ENCODE assay signal across 8 cellular contexts in the genomic region with DNA sequence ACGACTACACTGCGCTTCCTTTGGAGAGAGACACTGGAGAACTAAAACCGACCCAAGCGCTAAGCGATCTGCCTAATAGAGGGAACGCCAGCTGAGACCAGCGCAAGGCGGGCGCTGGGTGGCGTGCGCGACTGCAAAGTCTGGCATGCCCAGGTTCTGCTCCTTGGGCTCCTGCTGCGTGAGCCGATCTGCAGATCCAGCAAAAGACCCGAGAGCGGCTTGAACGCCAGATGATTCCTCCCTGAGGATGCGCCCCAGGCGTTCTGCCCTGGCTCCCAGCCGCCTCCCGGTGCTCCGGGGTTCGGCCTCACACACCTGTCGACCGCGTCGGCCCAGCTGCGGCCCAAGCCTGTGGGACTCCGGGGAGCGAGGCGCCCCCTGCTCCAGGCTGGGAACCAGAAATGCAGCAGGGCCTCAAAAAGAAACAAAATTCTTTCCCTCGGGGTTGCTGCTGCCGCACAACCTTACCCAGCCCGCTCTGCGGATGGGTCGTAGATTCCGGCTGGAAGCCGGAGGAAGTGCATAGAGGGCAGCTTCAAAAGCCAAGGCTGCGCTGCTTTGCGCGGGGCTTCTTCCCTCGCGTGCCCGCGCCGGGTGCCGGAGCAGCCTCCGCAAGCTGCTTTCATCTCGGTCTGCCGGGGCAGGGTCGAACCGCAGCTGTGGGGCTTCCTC. TPM values are rescaled to one million over a fixed set of nuclear protein-coding genes. Genes with fewer than 3 reads are reported as not detected.
DNase-seq lines count a peak whose midpoint lies in the region; ATAC-seq, FAIRE-seq and TF ChIP-seq lines count a peak whose summit lies in the region.

No MANE protein-coding gene starts in this region.

- no peaks in the 10 kb centered on the region for H4K20me1 ChIP-seq in K562 (replicated peaks; ENCODE audit: control insufficient read depth, insufficient read depth, low read length)

- TF ChIP-seq POLR2A in GM12891 (IDR thresholded peaks at IDR 0.05; ENCODE audit: low read depth, low read length) (no peak), K562 (conservative IDR thresholded peaks at IDR 0.05) (no peak)

- intact Hi-C loops in K562 (cut with micrococcal nuclease) = no loop called here

- no peaks in the 10 kb centered on the region for H3K9me3 ChIP-seq in K562 (replicated peaks; ENCODE audit: control insufficient read depth, insufficient read depth, low read depth, low read length)
- H3K9me3 ChIP-seq in iPS-20b (ENCODE audit: insufficient read depth, low read depth, low read length) = no peaks in the 10 kb centered on the region; the same call in 1 of the 2 replicates
- no peaks in the 10 kb centered on the region for H3K9me3 ChIP-seq in small intestine (ENCODE audit: control insufficient read depth, low read depth)

- ATAC-seq in HG02623 (IDR thresholded peaks at IDR 0.05; ENCODE audit: unreplicated experiment) = peak; percentile 91
- peak; percentile 88 to 91 (median 90) for ATAC-seq in T-cell (replicated peaks in 1 of 4)
- peak; percentile 36 for ATAC-seq in K562

- H3K27me3 ChIP-seq in K562 (ENCODE audit: control insufficient read depth in 2 of 2, insufficient read depth in 2 of 2, low read length in 2 of 2) = peaks cover 37 to 45% of the 10 kb centered on the region in 2 experiments
- peaks cover 100% of the 10 kb centered on the region for H3K27me3 ChIP-seq in iPS-20b (ENCODE audit: insufficient read depth, low read length)
- H3K27me3 ChIP-seq in small intestine (ENCODE audit: control insufficient read depth in 2 of 2, insufficient read depth in 2 of 2, low read length in 2 of 2) = peaks cover 2 to 32% of the 10 kb centered on the region in 2 donors

- H3K27me3 Mint-ChIP-seq in T-cell = peaks cover 59 to 66% of the 10 kb centered on the region in 2 donors

- H3K9me3 Mint-ChIP-seq in T-cell = no peaks in the 10 kb centered on the region

- WGBS in K562 (ENCODE audit: insufficient coverage, low coverage, missing lambda C conversion rate) = 25% methylated on average over 52 of the region's 52 CpGs
- WGBS in small intestine, 3 donors = 0 to 2% (median 1%) methylated on average over 52 of the region's 52 CpGs

- H3K27ac Mint-ChIP-seq in T-cell = no peak overlapping the region

- FAIRE-seq in GM12891 (lab: Jason Lieb, UNC) (peak; percentile 88), K562 (lab: Jason Lieb, UNC) (no peak), small intestine (lab: Jason Lieb, UNC) (no peak)

- in situ Hi-C loops in K562 (cut with MboI) = no loop called here

- H3K36me3 ChIP-seq in K562 (ENCODE audit: control insufficient read depth, insufficient read depth, low read length) = no peaks in the 10 kb centered on the region
- H3K36me3 ChIP-seq in iPS-20b (ENCODE audit: insufficient read depth, low read depth, low read length) = no peaks in the 10 kb centered on the region
- no peaks in the 10 kb centered on the region for H3K36me3 ChIP-seq in small intestine (ENCODE audit: control insufficient read depth in 2 of 2, insufficient read depth in 2 of 2, low read length in 2 of 2)

- POLR2A ChIA-PET in T-cell (lab: Charles Lee) (interaction anchor here in 1 of 2 donors (0.5 kb wide), 1 partner anchor 101 kb away, joined by 3 read pairs; no protein-coding TSS in a partner anchor), K562 (lab: Yijun Ruan, JAX) (interaction anchor here (1.8 kb wide), 1 partner anchor 21 kb away, joined by 5 read pairs; a partner anchor contains a TSS)

- H3K9ac ChIP-seq in K562 (ENCODE audit: insufficient read depth in 1 of 2, low read depth in 2 of 2, low read length in 2 of 2) (peak overlapping the region in 1 of 2 experiments; percentile 58; a peak in 1 of 4 replicates), iPS-20b (ENCODE audit: low read depth, low read length) (no peak overlapping the region)

- peak overlapping the region; percentile 79 to 85 (median 83) for H3K4me3 Mint-ChIP-seq in T-cell

- H2AFZ ChIP-seq in K562 (ENCODE audit: low read depth, low read length) = no peak overlapping the region

- H3K4me1 Mint-ChIP-seq in T-cell = peaks cover 29 to 36% (median 33%) of the 10 kb centered on the region in 3 donors

- H3K79me2 ChIP-seq in K562 (ENCODE audit: control insufficient read depth, insufficient read depth, low read length) = no peaks in the 10 kb centered on the region

- no TSS peak for BruUV-seq in K562 (replicated peaks; lab: Mats Ljungman, UMichigan)

- CTCF ChIA-PET in T-cell (lab: Charles Lee) (interaction anchor here (0.6 to 1.3 kb wide), 5 partner anchors 10 to 207 kb away, joined by 3 to 9 read pairs (median 4); no protein-coding TSS in a partner anchor), K562 (lab: Yijun Ruan, JAX; ENCODE audit: low intra/inter-chr PET ratio) (no interaction called here)

- no peak for TF ChIP-seq EP300 in K562 (IDR thresholded peaks at IDR 0.05; ENCODE audit: low read length)

- DNase-seq in GM12891 (ENCODE audit: insufficient read length, low spot score) = peak; percentile 40
- peak; percentile 79 for DNase-seq in NCI-H1092 treated with DMSO at 0.1 percent for 48 hours (lab: John Stamatoyannopoulos, UW)
- DNase-seq in T-cell = peak in 33 of 34 experiments; percentile 18 to 69 (median 49)
- DNase-seq in K562 (ENCODE audit: extremely low read depth in 1 of 4, low spot score in 3 of 4) = no peak
- peak; percentile 67 for DNase-seq in small intestine
- no peak for DNase-seq in cerebellar nuclear complex (lab: John Stamatoyannopoulos, UW)

- H3K27ac ChIP-seq in K562 (ENCODE audit: extremely low read depth, low read depth, low read length) (no peak overlapping the region), iPS-20b (ENCODE audit: low read length) (no peak overlapping the region), small intestine (ENCODE audit: low read depth in 1 of 2, low read length in 1 of 2) (no peak overlapping the region)

- no peak overlapping the region for H3K4me3 ChIP-seq in K562
- H3K4me3 ChIP-seq in iPS-20b (ENCODE audit: low read length) = peak overlapping the region; percentile 57
- H3K4me3 ChIP-seq in small intestine (ENCODE audit: low read depth in 1 of 2, low read length in 2 of 2) = peak overlapping the region in 1 of 2 donors; percentile 23

- no peak for TF ChIP-seq RAD21 in K562 (CRISPR knock-in tag; conservative IDR thresholded peaks at IDR 0.05 in 1 of 2, IDR thresholded peaks at IDR 0.05 in 1 of 2)

- no peaks in the 10 kb centered on the region for H3K36me3 Mint-ChIP-seq in T-cell

- no peak for TF ChIP-seq CTCF in K562 (IDR thresholded peaks at IDR 0.05 in 2 of 3, conservative IDR thresholded peaks at IDR 0.05 in 1 of 3; ENCODE audit: insufficient read depth in 2 of 3, low read depth in 1 of 3, low read length in 3 of 3)

- H3K4me1 ChIP-seq in K562 (replicated peaks in 1 of 2; ENCODE audit: control insufficient read depth in 2 of 2, insufficient read depth in 2 of 2, low read length in 2 of 2) = peaks cover 0 to 21% of the 10 kb centered on the region in 2 experiments; a peak in 2 of 5 replicates
- H3K4me1 ChIP-seq in iPS-20b (ENCODE audit: insufficient read depth, low read length) = no peaks in the 10 kb centered on the region
- peaks cover 0 to 5% of the 10 kb centered on the region in 2 donors for H3K4me1 ChIP-seq in small intestine (ENCODE audit: control insufficient read depth in 2 of 2, insufficient read depth in 1 of 2, low read depth in 1 of 2, low read length in 1 of 2)

- no peak overlapping the region for H3K4me2 ChIP-seq in K562 (ENCODE audit: insufficient read depth, low read length)

- no peaks in the 10 kb centered on the region for H3K9me1 ChIP-seq in K562 (ENCODE audit: control insufficient read depth, insufficient read depth, low read length)

RNA-seq across cellular contexts. Expression of a gene that starts 17.9 kb away (rescaled TPM):
- polyA plus RNA-seq in GM12891 (2012; ENCODE audit: low read depth, missing spikeins) = not detected
- total RNA-seq in T-cell (not detected), K562 (2014; rRNA removed) (not detected in 2 replicates), K562 (2014; rRNA removed; fragmentation: Illumina TruSeq; extraction: Trizol) (not detected in 2 replicates), K562 (2015; rRNA removed; fragmentation: Illumina TruSeq; extraction: Trizol) (not detected in 2 replicates), K562 (2021) (not detected in 2 replicates)
- total RNA-seq in K562 (2011; cell fraction: chromatin; rRNA removed; ENCODE audit: low replicate concordance) = not detected in 2 replicates
- not detected in 2 replicates for total RNA-seq in K562 (2011; cell fraction: nucleolus; rRNA removed)
- not detected in 2 replicates for total RNA-seq in K562 (2011; cell fraction: nucleoplasm; rRNA removed)
- polyA plus RNA-seq in K562 (2011; rRNA removed) (not detected in 2 replicates), K562 (2014; fragmentation: Illumina TruSeq; extraction: Trizol) (not detected in 2 replicates), K562 (2014; fragmentation: Nextera tagmentation; extraction: Ambion mirVana) (not detected), K562 (2014; rRNA removed) (not detected in 2 replicates), small intestine (not detected)
- polyA plus RNA-seq in K562 (2011; cell fraction: cytosol; rRNA removed) = not detected in 2 replicates
- not detected in 2 replicates for polyA plus RNA-seq in K562 (2011; cell fraction: nucleus; rRNA removed)
- not detected in 2 replicates for polyA plus RNA-seq in K562 (2012)
- polyA minus RNA-seq in K562 (2011; rRNA and poly(A)+ RNA removed) = not detected in 2 replicates
- not detected in 2 replicates for polyA minus RNA-seq in K562 (2011; cell fraction: cytosol; rRNA and poly(A)+ RNA removed)
- not detected in 2 replicates for polyA minus RNA-seq in K562 (2011; cell fraction: nucleus; rRNA and poly(A)+ RNA removed)

RNA-seq across cellular contexts. Expression of a gene that starts 20.3 kb away (rescaled TPM):
- 50.4 TPM for polyA plus RNA-seq in GM12891 (2012; ENCODE audit: low read depth, missing spikeins)
- total RNA-seq in T-cell (10 to 100 TPM; 33.9 to 42.0 (median 39.1) TPM), K562 (2014; rRNA removed) (64.0 and 68.7 TPM in 2 replicates), K562 (2014; rRNA removed; fragmentation: Illumina TruSeq; extraction: Trizol) (121 and 138 TPM in 2 replicates), K562 (2015; rRNA removed; fragmentation: Illumina TruSeq; extraction: Trizol) (93.0 and 99.6 TPM in 2 replicates), K562 (2021) (72.4 and 73.3 TPM in 2 replicates)
- 27.7 and 78.8 TPM in 2 replicates for total RNA-seq in K562 (2011; cell fraction: chromatin; rRNA removed; ENCODE audit: low replicate concordance)
- total RNA-seq in K562 (2011; cell fraction: nucleolus; rRNA removed) = 14.0 and 22.8 TPM in 2 replicates
- 47.8 and 85.7 TPM in 2 replicates for total RNA-seq in K562 (2011; cell fraction: nucleoplasm; rRNA removed)
- polyA plus RNA-seq in K562 (2011; rRNA removed) (126 and 138 TPM in 2 replicates), K562 (2014; fragmentation: Illumina TruSeq; extraction: Trizol) (81.1 and 91.7 TPM in 2 replicates), K562 (2014; fragmentation: Nextera tagmentation; extraction: Ambion mirVana) (100 to 1,000 TPM; 133 to 177 TPM), K562 (2014; rRNA removed) (78.1 and 79.2 TPM in 2 replicates), small intestine (10 to 100 TPM; 40.4 to 55.0 (median 45.1) TPM)
- 19.3 and 47.0 TPM in 2 replicates for polyA plus RNA-seq in K562 (2011; cell fraction: cytosol; rRNA removed)
- 38.0 and 84.7 TPM in 2 replicates for polyA plus RNA-seq in K562 (2011; cell fraction: nucleus; rRNA removed)
- polyA plus RNA-seq in K562 (2012) = 52.6 and 64.4 TPM in 2 replicates
- 161 and 163 TPM in 2 replicates for polyA minus RNA-seq in K562 (2011; rRNA and poly(A)+ RNA removed)
- 62.2 and 63.7 TPM in 2 replicates for polyA minus RNA-seq in K562 (2011; cell fraction: cytosol; rRNA and poly(A)+ RNA removed)
- polyA minus RNA-seq in K562 (2011; cell fraction: nucleus; rRNA and poly(A)+ RNA removed) = 28.0 and 43.1 TPM in 2 replicates

Comparison
In these comparisons a context has a peak if more than half of its experiments do, and no peak if none do; other contexts are left out.
1. DNase-seq: peak in GM12891 (single experiment), NCI-H1092 treated with DMSO at 0.1 percent for 48 hours (single experiment), T-cell (33 of 34) and small intestine (single experiment); none in K562 (0 of 4) and cerebellar nuclear complex (0 of 2).
2. ATAC-seq: peak in every context shown above with its lines; median percentile 91 in HG02623; 90 in T-cell; 36 in K562.